ENCODE assay signal across 8 cellular contexts in genomic region chr6:157761331-157761921, GRCh38.
DNase-seq lines count a peak whose midpoint lies in the region; ATAC-seq, FAIRE-seq and TF ChIP-seq lines count a peak whose summit lies in the region.

No MANE protein-coding gene starts in this region.

- BruUV-seq in endothelial cell of umbilical vein (replicated peaks; lab: Mats Ljungman, UMichigan): no TSS peak

- H3K4me1 Mint-ChIP-seq in activated CD4-positive, alpha-beta T cell treated with anti-CD3 and anti-CD28 coated beads for 36 hours: peaks cover 90% of the 10 kb centered on the region

- H2AFZ ChIP-seq in endothelial cell of umbilical vein (ENCODE audit: low read depth, low read length): no peak overlapping the region

- H3K27me3 Mint-ChIP-seq in activated CD4-positive, alpha-beta T cell treated with anti-CD3 and anti-CD28 coated beads for 36 hours: peaks cover 5% of the 10 kb centered on the region

- H4K20me1 ChIP-seq in endothelial cell of umbilical vein (replicated peaks; ENCODE audit: control insufficient read depth, extremely low read depth, insufficient read depth, low read length): no peaks in the 10 kb centered on the region

- in situ Hi-C loops in transverse colon (cut with MboI; ENCODE audit: low pct_ligation_motif_present in 1 of 4, low pct_unique_long_range_greater_than_20kb in 1 of 4, low sequenced_read_pairs in 3 of 4): loop anchor here in 3 of 4 donors (5.0 to 25.0 kb wide), 3 partner anchors 53 to 301 kb away; no protein-coding TSS in a partner anchor

- POLR2A ChIA-PET in activated CD4-positive, alpha-beta T cell treated with anti-CD3 and anti-CD28 coated beads for 36 hours (lab: Charles Lee): interaction anchor here (0.7 to 1.1 kb wide), 3 partner anchors 10 to 87 kb away, joined by 3 to 4 read pairs (median 3); no protein-coding TSS in a partner anchor
- POLR2A ChIA-PET in endothelial cell of umbilical vein (lab: Charles Lee): no interaction called here

- DNase-seq in activated CD4-positive, alpha-beta T cell treated with anti-CD3 and anti-CD28 coated beads for 36 hours: peak; percentile 60
- DNase-seq in activated CD4-positive, alpha-beta T cell treated with anti-CD3 and anti-CD28 coated beads for 1 hour: no peak
- DNase-seq in T-helper 2 cell: peak in 3 of 5 experiments; percentile 14 to 94 (median 76)
- DNase-seq in endothelial cell of umbilical vein (ENCODE audit: low read depth, low spot score): no peak
- no peak for DNase-seq in transverse colon
- no peak for DNase-seq in H7
- no peak for DNase-seq in posterior vena cava (ENCODE audit: low spot score)

- dilution Hi-C loops in endothelial cell of umbilical vein (cut with MboI; ENCODE audit: extremely low pct_ligation_motif_present, low sequenced_read_pairs): no loop called here

- peak overlapping the region; percentile 93 for H3K27ac Mint-ChIP-seq in activated CD4-positive, alpha-beta T cell treated with anti-CD3 and anti-CD28 coated beads for 36 hours

- H3K36me3 ChIP-seq in endothelial cell of umbilical vein (ENCODE audit: control insufficient read depth in 2 of 2, extremely low read depth in 1 of 2, insufficient read depth in 2 of 2, low read length in 2 of 2): no peaks in the 10 kb centered on the region
- no peaks in the 10 kb centered on the region for H3K36me3 ChIP-seq in transverse colon
- no peaks in the 10 kb centered on the region for H3K36me3 ChIP-seq in H7 (replicated peaks; ENCODE audit: control insufficient read depth, insufficient read depth, low read length)

- H3K9ac ChIP-seq in endothelial cell of umbilical vein (replicated peaks; ENCODE audit: extremely low read depth, insufficient read depth, low read length): peak overlapping the region; percentile 66

- WGBS in transverse colon (ENCODE audit: low coverage in 1 of 2), 2 donors: 67 to 69% methylated on average over 6 to 12 of the region's 12 CpGs

- H3K79me2 ChIP-seq in endothelial cell of umbilical vein (ENCODE audit: control insufficient read depth, insufficient read depth, low read length): no peaks in the 10 kb centered on the region

- H3K4me3 ChIP-seq in endothelial cell of umbilical vein (replicated peaks in 1 of 3; ENCODE audit: insufficient read depth in 1 of 3, low read depth in 1 of 3, low read length in 3 of 3) (peak overlapping the region in 1 of 3 experiments; percentile 3), transverse colon (no peak overlapping the region), H7 (ENCODE audit: insufficient read depth, low read depth, low read length) (no peak overlapping the region)

- peak; percentile 56 for ATAC-seq in activated CD4-positive, alpha-beta T cell treated with anti-CD3 and anti-CD28 coated beads for 36 hours
- ATAC-seq in HG02943 (IDR thresholded peaks at IDR 0.05; ENCODE audit: low read depth, unreplicated experiment): peak; percentile 31

- H3K9me3 ChIP-seq in endothelial cell of umbilical vein (replicated peaks; ENCODE audit: control insufficient read depth, insufficient read depth, low read length) (no peaks in the 10 kb centered on the region), transverse colon (no peaks in the 10 kb centered on the region)

- H3K4me1 ChIP-seq in endothelial cell of umbilical vein (ENCODE audit: control insufficient read depth, extremely low read depth, insufficient read depth, low read length): peaks cover 72% of the 10 kb centered on the region
- H3K4me1 ChIP-seq in transverse colon: peaks cover 34 to 60% (median 48%) of the 10 kb centered on the region in 4 donors

- H3K27ac ChIP-seq in endothelial cell of umbilical vein (ENCODE audit: insufficient read depth, low read depth, low read length) (peak overlapping the region; percentile 76), transverse colon (peak overlapping the region; percentile 30 to 84 (median 48))

- H3K36me3 Mint-ChIP-seq in activated CD4-positive, alpha-beta T cell treated with anti-CD3 and anti-CD28 coated beads for 36 hours (ENCODE audit: low read depth): no peaks in the 10 kb centered on the region

- intact Hi-C loops in activated CD4-positive, alpha-beta T cell treated with anti-CD3 and anti-CD28 coated beads for 36 hours (cut with DNase I, micrococcal nuclease): loop anchor here (1.0 to 10.0 kb wide), 14 partner anchors 63 to 1093 kb away; no protein-coding TSS in a partner anchor
- intact Hi-C loops in endothelial cell of umbilical vein (cut with micrococcal nuclease) (loop anchor here (1.0 to 5.0 kb wide), 5 partner anchors 221 to 796 kb away; partner anchors contain the start of gene SYNJ2), transverse colon (cut with DNase I; ENCODE audit: low total_unique reads) (no loop called here), posterior vena cava (cut with DNase I) (no loop called here)

- TF ChIP-seq CTCF in endothelial cell of umbilical vein (IDR thresholded peaks at IDR 0.05; ENCODE audit: extremely low read depth in 1 of 2, insufficient read depth in 1 of 2, low read depth in 1 of 2, low read length in 2 of 2) (no peak), transverse colon (IDR thresholded peaks at IDR 0.05) (no peak)

- TF ChIP-seq POLR2A in endothelial cell of umbilical vein (IDR thresholded peaks at IDR 0.05; ENCODE audit: low read depth, low read length) (no peak), transverse colon (IDR thresholded peaks at IDR 0.05) (no peak)

- peak; percentile 89 for FAIRE-seq in endothelial cell of umbilical vein (lab: Jason Lieb, UNC)

- peak overlapping the region; percentile 55 for H3K4me3 Mint-ChIP-seq in activated CD4-positive, alpha-beta T cell treated with anti-CD3 and anti-CD28 coated beads for 36 hours

- CTCF ChIA-PET in activated CD4-positive, alpha-beta T cell treated with anti-CD3 and anti-CD28 coated beads for 36 hours (lab: Charles Lee): interaction anchor here (0.5 to 1.5 kb wide), 9 partner anchors 10 to 1257 kb away, joined by 3 to 5 read pairs (median 4); no protein-coding TSS in a partner anchor
- CTCF ChIA-PET in endothelial cell of umbilical vein (lab: Charles Lee): interaction anchor here (1.0 to 10.6 kb wide), 5 partner anchors 105 to 447 kb away, joined by 3 to 235 read pairs (median 3); no protein-coding TSS in a partner anchor

- TF ChIP-seq EP300 in transverse colon (IDR thresholded peaks at IDR 0.05; ENCODE audit: low read depth): peak; percentile 50

- no peaks in the 10 kb centered on the region for H3K9me3 Mint-ChIP-seq in activated CD4-positive, alpha-beta T cell treated with anti-CD3 and anti-CD28 coated beads for 36 hours (ENCODE audit: low read depth)

- no peaks in the 10 kb centered on the region for H3K9me1 ChIP-seq in endothelial cell of umbilical vein (replicated peaks; ENCODE audit: control insufficient read depth, extremely low read depth, insufficient read depth, low read length)

- H3K27me3 ChIP-seq in endothelial cell of umbilical vein (ENCODE audit: control insufficient read depth in 2 of 2, insufficient read depth in 2 of 2, low read length in 2 of 2) (no peaks in the 10 kb centered on the region), transverse colon (no peaks in the 10 kb centered on the region), H7 (ENCODE audit: control insufficient read depth, insufficient read depth, low read length) (no peaks in the 10 kb centered on the region)

- peak overlapping the region; percentile 69 for H3K4me2 ChIP-seq in endothelial cell of umbilical vein (ENCODE audit: insufficient read depth, low read length)

TF ChIP-seq in endothelial cell of umbilical vein, 7 proteins besides CTCF, POLR2A, EP300 and RAD21:
- peak; percentile 81 for TF ChIP-seq JUN (IDR thresholded peaks at IDR 0.05; ENCODE audit: borderline replicate concordance, insufficient read depth, insufficient read length, low read depth)
- no peak for TF ChIP-seq POLR2AphosphoS5 (IDR thresholded peaks at IDR 0.05; ENCODE audit: insufficient read depth, low read depth, low read length)
- no peak for TF ChIP-seq MAX (IDR thresholded peaks at IDR 0.05; ENCODE audit: insufficient read depth, insufficient read length)
- no peak for TF ChIP-seq GATA2 (IDR thresholded peaks at IDR 0.05; ENCODE audit: insufficient read depth, insufficient read length, low read depth, low read length)
TF ChIP-seq in endothelial cell of umbilical vein: peak in this region for 1.

Comparison
In these comparisons a context has a peak if more than half of its experiments do, and no peak if none do; other contexts are left out.
1. DNase-seq: peak in activated CD4-positive, alpha-beta T cell treated with anti-CD3 and anti-CD28 coated beads for 36 hours (single experiment) and T-helper 2 cell (3 of 5); none in activated CD4-positive, alpha-beta T cell treated with anti-CD3 and anti-CD28 coated beads for 1 hour (single experiment), endothelial cell of umbilical vein (single experiment), transverse colon (single experiment), H7 (single experiment) and posterior vena cava (single experiment).
2. intact Hi-C loops: an anchor here in activated CD4-positive, alpha-beta T cell treated with anti-CD3 and anti-CD28 coated beads for 36 hours (1.0 to 10.0 kb wide) and endothelial cell of umbilical vein (1.0 to 5.0 kb wide); none called in transverse colon and posterior vena cava.